Comparison of ENCODE assay signal across 5 cellular contexts in the genomic region with DNA sequence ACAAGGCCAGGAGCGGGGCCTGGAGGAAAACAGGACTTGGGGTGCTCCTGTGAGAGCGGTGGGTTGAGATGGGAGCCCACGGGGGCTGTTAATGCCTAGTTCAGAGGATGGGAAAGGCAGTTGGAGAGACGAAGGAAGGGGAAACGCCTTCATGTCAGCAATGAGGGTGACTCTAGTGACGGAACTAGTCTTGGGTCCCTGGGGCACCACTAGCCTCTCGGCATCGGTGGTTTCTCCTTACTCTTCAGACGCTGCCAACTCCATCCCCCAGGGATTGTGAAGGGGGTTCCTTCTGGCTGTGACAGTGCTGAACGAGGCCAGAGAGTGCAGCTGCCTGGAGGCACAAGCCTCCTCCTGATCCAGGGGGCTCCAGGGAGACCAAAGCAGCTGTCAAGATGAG. TPM values are rescaled to one million over a fixed set of nuclear protein-coding genes. Genes with fewer than 3 reads are reported as not detected.
DNase-seq lines count a peak whose midpoint lies in the region; ATAC-seq and TF ChIP-seq lines count a peak whose summit lies in the region.

No MANE protein-coding gene starts in this region.

- H3K4me1 ChIP-seq in OCI-LY3 (ENCODE audit: low read length) (peaks cover 15% of the 10 kb centered on the region), fibroblast of lung (ENCODE audit: control insufficient read depth, extremely low read depth, insufficient read depth, low read length) (peaks cover 7% of the 10 kb centered on the region)

- H3K4me3 Mint-ChIP-seq in stimulated activated naive CD8-positive, alpha-beta T cell treated with anti-CD3 and anti-CD28 coated beads, Interleukin-15, amount 100 ng/mL, for 72 hours = peak overlapping the region; percentile 93 to 99

- peak overlapping the region; percentile 98 for H3K4me2 ChIP-seq in OCI-LY3 (ENCODE audit: low read length)
- H3K4me2 ChIP-seq in fibroblast of lung (ENCODE audit: extremely low read depth, insufficient read depth, low read length) = peak overlapping the region; percentile 96

- H3K9ac ChIP-seq in OCI-LY3 (ENCODE audit: low read length) (peak overlapping the region; percentile 87), fibroblast of lung (ENCODE audit: insufficient read depth, low read length) (peak overlapping the region; percentile 82)

- peak overlapping the region; percentile 76; the same call in 1 of the 2 replicates for H2AFZ ChIP-seq in OCI-LY3 (ENCODE audit: low read depth, low read length)
- H2AFZ ChIP-seq in fibroblast of lung (ENCODE audit: low read length) = peak overlapping the region; percentile 90

- H3K27me3 ChIP-seq in OCI-LY3 (ENCODE audit: low read depth, low read length) (no peaks in the 10 kb centered on the region), fibroblast of lung (ENCODE audit: control insufficient read depth, insufficient read depth, low read length) (no peaks in the 10 kb centered on the region)

- peak overlapping the region; percentile 55 for H3K27ac ChIP-seq in OCI-LY3 (ENCODE audit: low read length)
- peak overlapping the region; percentile 87 for H3K27ac ChIP-seq in fibroblast of lung (ENCODE audit: insufficient read depth, low read length)

- H3K27me3 Mint-ChIP-seq in stimulated activated naive CD8-positive, alpha-beta T cell treated with anti-CD3 and anti-CD28 coated beads, Interleukin-15, amount 100 ng/mL, for 72 hours = no peaks in the 10 kb centered on the region

- peaks cover 18% of the 10 kb centered on the region for H3K79me2 ChIP-seq in OCI-LY3 (ENCODE audit: low read length)
- peaks cover 8% of the 10 kb centered on the region for H3K79me2 ChIP-seq in fibroblast of lung (ENCODE audit: control insufficient read depth, insufficient read depth, low read length)

- DNase-seq in fibroblast of lung (ENCODE audit: low read depth in 2 of 2) = no peak
- no peak for DNase-seq in stimulated activated naive CD8-positive, alpha-beta T cell treated with anti-CD3 and anti-CD28 coated beads, Interleukin-15, amount 100 ng/mL, for 72 hours

- no peaks in the 10 kb centered on the region for H3K9me3 ChIP-seq in OCI-LY3 (ENCODE audit: insufficient read depth, low read length)
- H3K9me3 ChIP-seq in fibroblast of lung (ENCODE audit: control insufficient read depth, insufficient read depth, low read depth, low read length) = no peaks in the 10 kb centered on the region

- H3K27ac Mint-ChIP-seq in stimulated activated naive CD8-positive, alpha-beta T cell treated with anti-CD3 and anti-CD28 coated beads, Interleukin-15, amount 100 ng/mL, for 72 hours = peak overlapping the region; percentile 95 to 97

- H4K20me1 ChIP-seq in OCI-LY3 (ENCODE audit: insufficient read depth, low read length) (no peaks in the 10 kb centered on the region), fibroblast of lung (ENCODE audit: control insufficient read depth, extremely low read depth, insufficient read depth, low read length) (no peaks in the 10 kb centered on the region)

- H3K4me1 Mint-ChIP-seq in stimulated activated naive CD8-positive, alpha-beta T cell treated with anti-CD3 and anti-CD28 coated beads, Interleukin-15, amount 100 ng/mL, for 72 hours = peaks cover 41% of the 10 kb centered on the region

- TF ChIP-seq CTCF in OCI-LY3 (IDR thresholded peaks at IDR 0.05; ENCODE audit: low read depth, low read length) = no peak
- TF ChIP-seq CTCF in fibroblast of lung (conservative IDR thresholded peaks at IDR 0.05 in 1 of 2, IDR thresholded peaks at IDR 0.05 in 1 of 2; ENCODE audit: low read depth in 1 of 2, low read length in 2 of 2) = no peak

- no peak for ATAC-seq in stimulated activated naive CD8-positive, alpha-beta T cell treated with anti-CD3 and anti-CD28 coated beads, Interleukin-15, amount 100 ng/mL, for 72 hours
- no peak for ATAC-seq in GM21529 (IDR thresholded peaks at IDR 0.05; ENCODE audit: unreplicated experiment)
- no peak for ATAC-seq in GM21786 (IDR thresholded peaks at IDR 0.05; ENCODE audit: unreplicated experiment)

- H3K36me3 ChIP-seq in OCI-LY3 (replicated peaks; ENCODE audit: low read depth, low read length) (no peaks in the 10 kb centered on the region), fibroblast of lung (ENCODE audit: control insufficient read depth, insufficient read depth, low read length) (peaks cover 3% of the 10 kb centered on the region)

- no peaks in the 10 kb centered on the region for H3K9me3 Mint-ChIP-seq in stimulated activated naive CD8-positive, alpha-beta T cell treated with anti-CD3 and anti-CD28 coated beads, Interleukin-15, amount 100 ng/mL, for 72 hours

- H3K4me3 ChIP-seq in OCI-LY3 (ENCODE audit: low read length) (peak overlapping the region; percentile 89), fibroblast of lung (replicated peaks in 1 of 4; ENCODE audit: control extremely low read depth in 1 of 4, insufficient read depth in 1 of 4, low read depth in 3 of 4, low read length in 4 of 4) (peak overlapping the region; percentile 81 to 98 (median 85))

RNA-seq across cellular contexts. Expression of gene CAMTA2, which starts 0.7 kb away (rescaled TPM):
- 8.5 and 18.3 TPM in 2 replicates for total RNA-seq in fibroblast of lung
- 12.4 and 16.1 TPM in 2 replicates for polyA plus RNA-seq in fibroblast of lung
- 28.3 and 34.4 TPM in 2 replicates for polyA plus RNA-seq in fibroblast of lung (2012)
- 69.9 and 79.8 TPM in 2 replicates for polyA minus RNA-seq in fibroblast of lung (ENCODE audit: low replicate concordance)

RNA-seq across cellular contexts. Expression of gene INCA1, which starts 9.2 kb away (rescaled TPM):
- 0.26 and 0.33 TPM in 2 replicates for total RNA-seq in fibroblast of lung
- polyA plus RNA-seq in fibroblast of lung = 0.28 and 0.38 TPM in 2 replicates
- 1.1 and 1.6 TPM in 2 replicates for polyA plus RNA-seq in fibroblast of lung (2012)
- polyA minus RNA-seq in fibroblast of lung (ENCODE audit: low replicate concordance) = 6.9 TPM in 1 of 2 replicates, not detected in the other

RNA-seq across cellular contexts. Expression of gene KIF1C, which starts 9.6 kb away (rescaled TPM):
- 52.4 and 86.0 TPM in 2 replicates for total RNA-seq in fibroblast of lung
- polyA plus RNA-seq in fibroblast of lung = 68.1 and 70.5 TPM in 2 replicates
- polyA plus RNA-seq in fibroblast of lung (2012) = 104 and 119 TPM in 2 replicates
- 90.0 and 98.0 TPM in 2 replicates for polyA minus RNA-seq in fibroblast of lung (ENCODE audit: low replicate concordance)

RNA-seq across cellular contexts. Expression of gene SPAG7, which starts 20.6 kb away (rescaled TPM):
- 42.9 and 62.8 TPM in 2 replicates for total RNA-seq in fibroblast of lung
- polyA plus RNA-seq in fibroblast of lung = 80.8 and 83.0 TPM in 2 replicates
- 71.3 and 76.9 TPM in 2 replicates for polyA plus RNA-seq in fibroblast of lung (2012)
- polyA minus RNA-seq in fibroblast of lung (ENCODE audit: low replicate concordance) = 15.0 and 20.9 TPM in 2 replicates

RNA-seq across cellular contexts. Expression of gene ENO3, which starts 37.2 kb away (rescaled TPM):
- total RNA-seq in fibroblast of lung = 1.8 and 4.3 TPM in 2 replicates
- 2.0 and 2.3 TPM in 2 replicates for polyA plus RNA-seq in fibroblast of lung
- 3.4 and 3.8 TPM in 2 replicates for polyA plus RNA-seq in fibroblast of lung (2012)
- polyA minus RNA-seq in fibroblast of lung (ENCODE audit: low replicate concordance) = 2.3 TPM in 1 of 2 replicates, not detected in the other
